Comparison of ENCODE assay signal across 20 cellular contexts in genomic region chr3:124969963-124970722, GRCh38. TPM values are rescaled to one million over a fixed set of nuclear protein-coding genes. Genes with fewer than 3 reads are reported as not detected.
"Had no signal": no experiment of that assay in that cellular context is flagged by ENCODE, and none has a peak within 500 bp of the region (broad histone marks: within the 10 kb centered on the region; RNA-seq: fewer than 3 reads in every experiment).

No MANE protein-coding gene starts in this region.

- H3K27me3 ChIP-seq: adrenal gland, esophagus squamous epithelium, tibial artery, vagina had no signal

- H3K4me3 ChIP-seq: adrenal gland, esophagus squamous epithelium, lung, tibial artery, vagina had no signal

- H3K9me3 ChIP-seq: adrenal gland, esophagus squamous epithelium, tibial artery, vagina had no signal

- H3K4me1 ChIP-seq: tibial artery, vagina had no signal

- DNase-seq: activated naive CD4-positive, alpha-beta T cell treated with anti-CD3 and anti-CD28 coated beads for 36 hours; activated T-cell treated with anti-CD3 and anti-CD28 coated beads for 4 hours; adrenal gland; esophagus squamous epithelium; glutamatergic neuron; left cardiac atrium; midbrain; naive thymus-derived CD4-positive, alpha-beta T cell; nucleus accumbens; stimulated activated CD4-positive, alpha-beta T cell treated with anti-CD3 and anti-CD28 coated beads, Interleukin-2, amount 100 ng/mL, for 48 hours; T-cell; T-helper 9 cell; tibial artery had no signal

- H3K27ac ChIP-seq: adrenal gland, tibial artery, vagina had no signal

- ATAC-seq: activated CD4-positive, CD25-positive, alpha-beta regulatory T cell treated with anti-CD3 and anti-CD28 coated beads, Interleukin-2, amount 50 U/mL, for 24 hours; left cardiac atrium; naive thymus-derived CD4-positive, alpha-beta T cell; stimulated activated memory B cell treated with anti-CD40 and anti-IgM and Interleukin-4, amounts not matched to agents 10 μg/mL and 1 μg/mL and 100 μg/mL, for 72 hours; T-cell had no signal

RNA-seq across cellular contexts. Expression of gene MUC13, which starts 35.6 kb away (rescaled TPM):
- total RNA-seq: activated naive CD4-positive, alpha-beta T cell treated with anti-CD3 and anti-CD28 coated beads for 36 hours; activated T-helper 2 cell treated with anti-CD3 and anti-CD28 coated beads, Interferon-gamma antibody, Interleukin-2, Interleukin-4, amounts not matched to agents 10 μg/mL and 5 μg/mL and 100 μg/mL, durations not matched to agents 14 hours and 24 hours and 36 hours; chondrocyte; fibroblast of villous mesenchyme; left cardiac atrium; naive thymus-derived CD4-positive, alpha-beta T cell; vagina had no signal
- polyA plus RNA-seq: naive thymus-derived CD4-positive, alpha-beta T cell had no signal
